Comparison of ENCODE assay signal across 8 cellular contexts in genomic region chr19:24033962-24034342, GRCh38. TPM values are rescaled to one million over a fixed set of nuclear protein-coding genes. Genes with fewer than 3 reads are reported as not detected.
A peak's percentile ranks its signal among the peaks of the same experiment; 100 is the strongest.
DNase-seq lines count a peak whose midpoint lies in the region; ATAC-seq and TF ChIP-seq lines count a peak whose summit lies in the region.

No MANE protein-coding gene starts in this region.

- POLR2A ChIA-PET in WTC11 (lab: Charles Lee) = interaction anchor here (0.5 to 2.9 kb wide), 8 partner anchors 9 to 760 kb away, joined by 3 to 25 read pairs (median 4); partner anchors contain the start of gene ZNF254

- H3K4me1 Mint-ChIP-seq in WTC11 = peaks cover 35% of the 10 kb centered on the region
- peaks cover 25% of the 10 kb centered on the region for H3K4me1 Mint-ChIP-seq in mesothelial cell of epicardium

- H3K9me2 ChIP-seq in Karpas-422 (replicated peaks; ENCODE audit: insufficient read depth, low read length) = no peaks in the 10 kb centered on the region

- H3K9me3 ChIP-seq in Karpas-422 (ENCODE audit: low read length) = no peaks in the 10 kb centered on the region

- 0 out of 2 replicates have a peak, but pooled peaks cover 4% of the 10 kb centered on the region for H3K9me3 Mint-ChIP-seq in WTC11
- H3K9me3 Mint-ChIP-seq in mesothelial cell of epicardium = no peaks in the 10 kb centered on the region

- peaks cover 57% of the 10 kb centered on the region for H3K79me2 ChIP-seq in Karpas-422 (ENCODE audit: low read length)

- peak overlapping the region; percentile 99 for H3K4me3 Mint-ChIP-seq in WTC11
- H3K4me3 Mint-ChIP-seq in mesothelial cell of epicardium = peak overlapping the region; percentile 100

- H3K4me3 ChIP-seq in Karpas-422 (ENCODE audit: low read length) = peak overlapping the region; percentile 92

- peak overlapping the region; percentile 72; the same call in 1 of the 2 replicates for H2AFZ ChIP-seq in Karpas-422 (ENCODE audit: low read length)

- DNase-seq in NCI-H2029 (lab: John Stamatoyannopoulos, UW) (peak; percentile 33), NCI-H2029 treated with DMSO at 0.1 percent for 48 hours (lab: John Stamatoyannopoulos, UW) (no peak), Karpas-422 (peak; percentile 73), WTC11 (ENCODE audit: low spot score) (no peak), epidermal melanocyte (ENCODE audit: insufficient read length, low spot score) (peak; percentile 20), mesothelial cell of epicardium (ENCODE audit: low spot score in 2 of 2, unreplicated experiment in 2 of 2) (peak in 1 of 2 experiments; percentile 51), stromal cell of bone marrow (ENCODE audit: low read depth) (peak; percentile 47)

- H3K9ac ChIP-seq in Karpas-422 (ENCODE audit: low read length) = peak overlapping the region; percentile 92

- H3K36me3 ChIP-seq in Karpas-422 (ENCODE audit: insufficient read depth, low read length) = peaks cover 31% of the 10 kb centered on the region

- H3K27me3 Mint-ChIP-seq in WTC11 (ENCODE audit: low read depth) (no peaks in the 10 kb centered on the region), mesothelial cell of epicardium (ENCODE audit: low read depth) (no peaks in the 10 kb centered on the region)

- no peaks in the 10 kb centered on the region for H3K27me3 ChIP-seq in Karpas-422 (ENCODE audit: low read length)

- H3K4me1 ChIP-seq in Karpas-422 (ENCODE audit: low read length) = peaks cover 9% of the 10 kb centered on the region

- H3K4me2 ChIP-seq in Karpas-422 (ENCODE audit: low read depth, low read length, poor library complexity, severe bottlenecking) = peak overlapping the region; percentile 85

- TF ChIP-seq CTCF in WTC11 (IDR thresholded peaks at IDR 0.05) = no peak
- TF ChIP-seq CTCF in mesothelial cell of epicardium (IDR thresholded peaks at IDR 0.05; ENCODE audit: unreplicated experiment) = no peak

- H3K27ac Mint-ChIP-seq in WTC11 (peak overlapping the region; percentile 100), mesothelial cell of epicardium (peak overlapping the region; percentile 100)

- H3K36me3 Mint-ChIP-seq in WTC11 (peaks cover 32% of the 10 kb centered on the region), mesothelial cell of epicardium (peaks cover 15% of the 10 kb centered on the region)

- ATAC-seq in GM21786 (IDR thresholded peaks at IDR 0.05; ENCODE audit: unreplicated experiment) (peak; percentile 23), WTC11 (peak; percentile 5)

- CTCF ChIA-PET in WTC11 (lab: Charles Lee) = interaction anchor here (1.0 to 1.3 kb wide), 4 partner anchors 14 to 593 kb away, joined by 3 to 4 read pairs (median 4); partner anchors contain the start of gene ZNF254

- H3K27ac ChIP-seq in Karpas-422 (ENCODE audit: low read length) = peak overlapping the region; percentile 59

- no peaks in the 10 kb centered on the region for H4K20me1 ChIP-seq in Karpas-422 (ENCODE audit: insufficient read depth, low read depth, low read length)

TF ChIP-seq in WTC11, 78 proteins besides CTCF, POLR2A, EP300 and RAD21:
- TF ChIP-seq ZNF219 (CRISPR knock-in tag; IDR thresholded peaks at IDR 0.05; ENCODE audit: borderline replicate concordance) (no peak), FOXP1 (CRISPR knock-in tag; IDR thresholded peaks at IDR 0.05; ENCODE audit: borderline replicate concordance) (no peak), KAT7 (CRISPR knock-in tag; IDR thresholded peaks at IDR 0.05; ENCODE audit: borderline replicate concordance) (no peak), TCF7 (CRISPR knock-in tag; IDR thresholded peaks at IDR 0.05; ENCODE audit: low read depth) (no peak), MYBL2 (CRISPR knock-in tag; IDR thresholded peaks at IDR 0.05) (no peak), FOXP4 (CRISPR knock-in tag; IDR thresholded peaks at IDR 0.05) (no peak), TP53 (CRISPR knock-in tag; IDR thresholded peaks at IDR 0.05) (no peak), ZNF423 (CRISPR knock-in tag; IDR thresholded peaks at IDR 0.05) (no peak), ZNF138 (CRISPR knock-in tag; conservative IDR thresholded peaks at IDR 0.05) (no peak), ATF6 (CRISPR knock-in tag; IDR thresholded peaks at IDR 0.05) (no peak), ATF1 (CRISPR knock-in tag; IDR thresholded peaks at IDR 0.05) (no peak), ESRRA (CRISPR knock-in tag; IDR thresholded peaks at IDR 0.05; ENCODE audit: borderline replicate concordance) (no peak), PRRX2 (CRISPR knock-in tag; IDR thresholded peaks at IDR 0.05) (no peak), OVOL2 (CRISPR knock-in tag; IDR thresholded peaks at IDR 0.05; ENCODE audit: borderline replicate concordance) (no peak)
- TF ChIP-seq, protein P1, sequence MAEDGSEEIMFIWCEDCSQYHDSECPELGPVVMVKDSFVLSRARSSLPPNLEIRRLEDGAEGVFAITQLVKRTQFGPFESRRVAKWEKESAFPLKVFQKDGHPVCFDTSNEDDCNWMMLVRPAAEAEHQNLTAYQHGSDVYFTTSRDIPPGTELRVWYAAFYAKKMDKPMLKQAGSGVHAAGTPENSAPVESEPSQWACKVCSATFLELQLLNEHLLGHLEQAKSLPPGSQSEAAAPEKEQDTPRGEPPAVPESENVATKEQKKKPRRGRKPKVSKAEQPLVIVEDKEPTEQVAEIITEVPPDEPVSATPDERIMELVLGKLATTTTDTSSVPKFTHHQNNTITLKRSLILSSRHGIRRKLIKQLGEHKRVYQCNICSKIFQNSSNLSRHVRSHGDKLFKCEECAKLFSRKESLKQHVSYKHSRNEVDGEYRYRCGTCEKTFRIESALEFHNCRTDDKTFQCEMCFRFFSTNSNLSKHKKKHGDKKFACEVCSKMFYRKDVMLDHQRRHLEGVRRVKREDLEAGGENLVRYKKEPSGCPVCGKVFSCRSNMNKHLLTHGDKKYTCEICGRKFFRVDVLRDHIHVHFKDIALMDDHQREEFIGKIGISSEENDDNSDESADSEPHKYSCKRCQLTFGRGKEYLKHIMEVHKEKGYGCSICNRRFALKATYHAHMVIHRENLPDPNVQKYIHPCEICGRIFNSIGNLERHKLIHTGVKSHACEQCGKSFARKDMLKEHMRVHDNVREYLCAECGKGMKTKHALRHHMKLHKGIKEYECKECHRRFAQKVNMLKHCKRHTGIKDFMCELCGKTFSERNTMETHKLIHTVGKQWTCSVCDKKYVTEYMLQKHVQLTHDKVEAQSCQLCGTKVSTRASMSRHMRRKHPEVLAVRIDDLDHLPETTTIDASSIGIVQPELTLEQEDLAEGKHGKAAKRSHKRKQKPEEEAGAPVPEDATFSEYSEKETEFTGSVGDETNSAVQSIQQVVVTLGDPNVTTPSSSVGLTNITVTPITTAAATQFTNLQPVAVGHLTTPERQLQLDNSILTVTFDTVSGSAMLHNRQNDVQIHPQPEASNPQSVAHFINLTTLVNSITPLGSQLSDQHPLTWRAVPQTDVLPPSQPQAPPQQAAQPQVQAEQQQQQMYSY (CRISPR knock-in tag; IDR thresholded peaks at IDR 0.05) = no peak

RNA-seq across cellular contexts. Expression of gene ZNF254, which starts 53.0 kb away (rescaled TPM):
- total RNA-seq in Karpas-422 (2014; rRNA removed; shearing (Covaris generic); ENCODE audit: low replicate concordance) = 15.7 and 35.1 TPM in 2 replicates
- total RNA-seq in WTC11 (2021) (28.0 to 34.5 TPM (median 28.9 TPM) in 3 replicates), mesothelial cell of epicardium (33.9 to 35.7 TPM (median 35.5 TPM) in 3 replicates)

Comparison
In these comparisons a context has a peak if more than half of its experiments do, and no peak if none do; other contexts are left out.
1. DNase-seq: peak in NCI-H2029 (single experiment), Karpas-422 (single experiment), epidermal melanocyte (single experiment) and stromal cell of bone marrow (single experiment); none in NCI-H2029 treated with DMSO at 0.1 percent for 48 hours (single experiment) and WTC11 (single experiment).